1 cellular context compared by ENCODE assay signal in the genomic region with DNA sequence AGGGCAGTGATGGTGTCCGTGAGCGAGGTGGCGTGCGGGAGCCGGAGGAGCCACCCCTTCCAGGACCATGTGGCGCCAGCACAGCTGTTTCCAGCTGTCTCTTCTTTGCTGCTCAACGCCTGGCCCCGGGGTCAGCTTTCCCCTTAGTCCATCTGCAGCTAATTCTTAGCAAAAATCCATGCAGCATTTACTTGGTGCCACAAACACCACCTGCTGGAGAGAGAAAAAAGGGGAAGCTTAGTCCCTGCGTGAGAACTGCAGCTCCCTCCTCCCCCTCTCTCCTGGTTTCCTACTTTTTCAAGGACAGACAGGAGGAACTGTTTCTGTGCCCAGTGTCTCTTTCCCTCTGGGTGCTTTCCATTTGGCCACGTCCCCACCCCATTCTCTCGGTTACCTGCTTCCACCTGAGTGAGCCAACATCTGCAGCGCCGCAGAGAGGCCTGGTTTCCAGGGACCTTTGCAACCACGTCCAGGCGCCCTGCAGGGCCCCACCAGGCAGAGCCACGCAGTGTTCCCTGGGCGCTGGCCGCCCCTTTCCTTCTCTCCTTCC.
TF ChIP-seq lines count a peak whose summit lies in the region.

No MANE protein-coding gene starts in this region.

TF ChIP-seq in GM23338, 12 proteins besides CTCF, POLR2A, EP300 and RAD21 (continued from another document):
- TF ChIP-seq, protein P1, sequence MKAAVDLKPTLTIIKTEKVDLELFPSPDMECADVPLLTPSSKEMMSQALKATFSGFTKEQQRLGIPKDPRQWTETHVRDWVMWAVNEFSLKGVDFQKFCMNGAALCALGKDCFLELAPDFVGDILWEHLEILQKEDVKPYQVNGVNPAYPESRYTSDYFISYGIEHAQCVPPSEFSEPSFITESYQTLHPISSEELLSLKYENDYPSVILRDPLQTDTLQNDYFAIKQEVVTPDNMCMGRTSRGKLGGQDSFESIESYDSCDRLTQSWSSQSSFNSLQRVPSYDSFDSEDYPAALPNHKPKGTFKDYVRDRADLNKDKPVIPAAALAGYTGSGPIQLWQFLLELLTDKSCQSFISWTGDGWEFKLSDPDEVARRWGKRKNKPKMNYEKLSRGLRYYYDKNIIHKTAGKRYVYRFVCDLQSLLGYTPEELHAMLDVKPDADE (IDR thresholded peaks at IDR 0.05), result no peak
